ENCODE assay signal across 22 cellular contexts in the genomic region with DNA sequence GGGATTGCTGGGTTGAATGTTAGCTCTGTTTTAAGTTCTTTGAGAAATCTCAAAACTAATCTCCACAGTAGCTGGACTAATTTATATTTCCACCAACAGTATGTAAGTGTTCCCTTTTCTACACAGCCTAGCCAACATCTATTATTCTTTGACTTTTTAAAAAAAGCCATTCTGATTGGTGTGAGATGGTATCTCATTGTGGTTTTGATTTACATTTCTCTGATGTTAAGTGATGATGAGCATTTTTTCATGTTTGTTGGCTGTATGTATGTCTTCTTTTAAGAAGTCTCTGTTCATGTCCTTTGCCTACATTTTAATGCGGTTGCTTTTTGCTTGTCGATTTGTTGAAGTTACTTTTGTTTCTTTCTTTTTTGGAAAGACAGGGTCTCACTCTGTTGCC.
DNase-seq lines count a peak whose midpoint lies in the region; ATAC-seq lines count a peak whose summit lies in the region.
"Had no signal": no experiment of that assay in that cellular context is flagged by ENCODE, and none has a peak within 500 bp of the region (broad histone marks: within the 10 kb centered on the region; RNA-seq: fewer than 3 reads in every experiment).

No MANE protein-coding gene starts in this region.

- H3K4me3 Mint-ChIP-seq in activated T-cell treated with anti-CD3 and anti-CD28 coated beads, Interleukin-2, amount 50 U/mL, for 72 hours = peak overlapping the region; percentile 17 to 40
- H3K4me3 Mint-ChIP-seq in activated T-cell treated with anti-CD3 and anti-CD28 coated beads, Interleukin-2, amount 50 U/mL, for 4 hours = no peak overlapping the region
- peak overlapping the region in 6 of 7 donors; percentile 21 to 67 (median 56) for H3K4me3 Mint-ChIP-seq in CD8-positive, alpha-beta memory T cell
- peak overlapping the region; percentile 12 for H3K4me3 Mint-ChIP-seq in T-helper 17 cell
- peak overlapping the region in 7 of 10 donors; percentile 37 to 83 (median 56) for H3K4me3 Mint-ChIP-seq in naive thymus-derived CD8-positive, alpha-beta T cell
- H3K4me3 Mint-ChIP-seq: B cell, CD14-positive monocyte, GM23338 had no signal

- no peaks in the 10 kb centered on the region for H3K9me3 ChIP-seq in CD8-positive, alpha-beta memory T cell (ENCODE audit: low read length)
- H3K9me3 ChIP-seq in T-helper 17 cell (ENCODE audit: control insufficient read depth, low read length, poor library complexity, severe bottlenecking) = no peaks in the 10 kb centered on the region
- H3K9me3 ChIP-seq: HAP-1 had no signal

- H3K4me1 Mint-ChIP-seq in activated T-cell treated with anti-CD3 and anti-CD28 coated beads, Interleukin-2, amount 50 U/mL, for 72 hours (ENCODE audit: low read depth) = peaks cover 35% of the 10 kb centered on the region
- H3K4me1 Mint-ChIP-seq in activated T-cell treated with anti-CD3 and anti-CD28 coated beads, Interleukin-2, amount 50 U/mL, for 4 hours (ENCODE audit: low read depth) = peaks cover 22% of the 10 kb centered on the region
- H3K4me1 Mint-ChIP-seq in CD8-positive, alpha-beta memory T cell = peaks cover 13 to 24% (median 16%) of the 10 kb centered on the region in 3 donors
- H3K4me1 Mint-ChIP-seq in T-helper 17 cell = peaks cover 5% of the 10 kb centered on the region
- H3K4me1 Mint-ChIP-seq in naive thymus-derived CD8-positive, alpha-beta T cell = peaks cover 16 to 30% (median 25%) of the 10 kb centered on the region in 4 donors
- H3K4me1 Mint-ChIP-seq: B cell, GM23338 had no signal

- H3K36me3 ChIP-seq in CD8-positive, alpha-beta memory T cell (ENCODE audit: insufficient read depth, low read length) = no peaks in the 10 kb centered on the region
- H3K36me3 ChIP-seq: HAP-1 had no signal

- H3K27me3 ChIP-seq in CD8-positive, alpha-beta memory T cell (ENCODE audit: insufficient read depth, low read length, poor library complexity, severe bottlenecking) = no peaks in the 10 kb centered on the region

- no peak for DNase-seq in activated T-cell treated with anti-CD3 and anti-CD28 coated beads, Interleukin-2, amount 50 U/mL, for 72 hours
- DNase-seq in activated T-cell treated with anti-CD3 and anti-CD28 coated beads, Interleukin-2, amount 50 U/mL, for 4 hours = no peak
- DNase-seq in CD8-positive, alpha-beta memory T cell = peak in 1 of 5 donors; percentile 36
- DNase-seq in T-helper 17 cell (no peak), NCI-H1048 (lab: John Stamatoyannopoulos, UW) (no peak)
- DNase-seq in naive thymus-derived CD8-positive, alpha-beta T cell = peak in 2 of 10 donors; percentile 41
- DNase-seq: KBM-7, NCI-H1105 treated with DMSO at 0.1 percent for 48 hours, NCI-H2029 treated with DMSO at 0.1 percent for 48 hours, NCI-H226, NCI-H510A treated with DMSO at 0.1 percent for 48 hours, NCI-H82, SIG-M5 had no signal

- H3K36me3 Mint-ChIP-seq in activated T-cell treated with anti-CD3 and anti-CD28 coated beads, Interleukin-2, amount 50 U/mL, for 72 hours (ENCODE audit: insufficient read depth in 2 of 2) = no peaks in the 10 kb centered on the region
- H3K36me3 Mint-ChIP-seq in activated T-cell treated with anti-CD3 and anti-CD28 coated beads, Interleukin-2, amount 50 U/mL, for 4 hours (ENCODE audit: insufficient read depth) = no peaks in the 10 kb centered on the region
- peaks cover 0 to 2% (median 0%) of the 10 kb centered on the region in 3 donors for H3K36me3 Mint-ChIP-seq in CD8-positive, alpha-beta memory T cell
- H3K36me3 Mint-ChIP-seq in T-helper 17 cell (ENCODE audit: low read depth) = no peaks in the 10 kb centered on the region
- no peaks in the 10 kb centered on the region for H3K36me3 Mint-ChIP-seq in naive thymus-derived CD8-positive, alpha-beta T cell
- H3K36me3 Mint-ChIP-seq: CD14-positive monocyte had no signal

- no peak for ATAC-seq in activated T-cell treated with anti-CD3 and anti-CD28 coated beads, Interleukin-2, amount 50 U/mL, for 72 hours (replicated peaks in 1 of 2)
- no peak for ATAC-seq in activated T-cell treated with anti-CD3 and anti-CD28 coated beads, Interleukin-2, amount 50 U/mL, for 4 hours
- ATAC-seq in T-helper 17 cell = peak; percentile 62
- ATAC-seq in naive thymus-derived CD8-positive, alpha-beta T cell = peak; percentile 17 to 37
- no peak for ATAC-seq in HG02938 (IDR thresholded peaks at IDR 0.05; ENCODE audit: unreplicated experiment)
- ATAC-seq in GM19351 (IDR thresholded peaks at IDR 0.05; ENCODE audit: unreplicated experiment) = no peak
- ATAC-seq: GM23338, HepG2, Panc1 had no signal

- H3K4me3 ChIP-seq in CD8-positive, alpha-beta memory T cell (ENCODE audit: low read length) = no peak overlapping the region
- H3K4me3 ChIP-seq: GM23338, HAP-1 had no signal

- H3K27ac ChIP-seq in CD8-positive, alpha-beta memory T cell (ENCODE audit: low read depth, low read length) = no peak overlapping the region
- H3K27ac ChIP-seq: HL-60 had no signal

- no peaks in the 10 kb centered on the region for H3K27me3 Mint-ChIP-seq in activated T-cell treated with anti-CD3 and anti-CD28 coated beads, Interleukin-2, amount 50 U/mL, for 72 hours (ENCODE audit: low read depth)
- peaks cover 6% of the 10 kb centered on the region for H3K27me3 Mint-ChIP-seq in activated T-cell treated with anti-CD3 and anti-CD28 coated beads, Interleukin-2, amount 50 U/mL, for 4 hours (ENCODE audit: low read depth)
- peaks cover 0 to 4% of the 10 kb centered on the region in 2 donors for H3K27me3 Mint-ChIP-seq in CD8-positive, alpha-beta memory T cell
- no peaks in the 10 kb centered on the region for H3K27me3 Mint-ChIP-seq in T-helper 17 cell
- H3K27me3 Mint-ChIP-seq in naive thymus-derived CD8-positive, alpha-beta T cell = peaks cover 0 to 18% (median 0%) of the 10 kb centered on the region in 5 donors

- no peaks in the 10 kb centered on the region for H3K9me3 Mint-ChIP-seq in activated T-cell treated with anti-CD3 and anti-CD28 coated beads, Interleukin-2, amount 50 U/mL, for 72 hours
- H3K9me3 Mint-ChIP-seq in activated T-cell treated with anti-CD3 and anti-CD28 coated beads, Interleukin-2, amount 50 U/mL, for 4 hours = no peaks in the 10 kb centered on the region
- no peaks in the 10 kb centered on the region for H3K9me3 Mint-ChIP-seq in CD8-positive, alpha-beta memory T cell
- no peaks in the 10 kb centered on the region for H3K9me3 Mint-ChIP-seq in naive thymus-derived CD8-positive, alpha-beta T cell
- H3K9me3 Mint-ChIP-seq: GM23338 had no signal

- H3K27ac Mint-ChIP-seq in activated T-cell treated with anti-CD3 and anti-CD28 coated beads, Interleukin-2, amount 50 U/mL, for 72 hours = peak overlapping the region; percentile 46
- peak overlapping the region in 4 of 8 donors; percentile 9 to 77 (median 26) for H3K27ac Mint-ChIP-seq in CD8-positive, alpha-beta memory T cell
- H3K27ac Mint-ChIP-seq in T-helper 17 cell = peak overlapping the region; percentile 88
- H3K27ac Mint-ChIP-seq in naive thymus-derived CD8-positive, alpha-beta T cell = peak overlapping the region in 8 of 10 donors; percentile 20 to 91 (median 66)
- H3K27ac Mint-ChIP-seq: B cell, CD14-positive monocyte, GM23338 had no signal

- CTCF ChIA-PET in CD8-positive, alpha-beta memory T cell (lab: Charles Lee) = no interaction called here

- POLR2A ChIA-PET in CD8-positive, alpha-beta memory T cell (lab: Charles Lee) = no interaction called here
- POLR2A ChIA-PET in naive thymus-derived CD8-positive, alpha-beta T cell (lab: Charles Lee) = no interaction called here

- no peaks in the 10 kb centered on the region for H3K4me1 ChIP-seq in CD8-positive, alpha-beta memory T cell (ENCODE audit: insufficient read depth, low read length)
- H3K4me1 ChIP-seq: HAP-1 had no signal

Comparison
In these comparisons a context has a peak if more than half of its experiments do, and no peak if none do; other contexts are left out.
1. ATAC-seq: peak in T-helper 17 cell (single experiment) and naive thymus-derived CD8-positive, alpha-beta T cell (2 of 2); none in activated T-cell treated with anti-CD3 and anti-CD28 coated beads, Interleukin-2, amount 50 U/mL, for 72 hours (0 of 2), activated T-cell treated with anti-CD3 and anti-CD28 coated beads, Interleukin-2, amount 50 U/mL, for 4 hours (0 of 2), HG02938 (single experiment) and GM19351 (single experiment).